In genomic region chr15:74826372-74826819, GRCh38 we compare ENCODE assay signal across 9 cellular contexts. TPM values are rescaled to one million over a fixed set of nuclear protein-coding genes. Genes with fewer than 3 reads are reported as not detected.
A peak's percentile ranks its signal among the peaks of the same experiment; 100 is the strongest.
DNase-seq lines count a peak whose midpoint lies in the region; ATAC-seq and TF ChIP-seq lines count a peak whose summit lies in the region.
"Had no signal": no experiment of that assay in that cellular context is flagged by ENCODE, and none has a peak within 500 bp of the region (broad histone marks: within the 10 kb centered on the region; RNA-seq: fewer than 3 reads in every experiment).

Gene CPLX3, plus strand, starts transcription at chr15:74826627. Its CDS starts 77 bp downstream, at chr15:74826704.

- no peak within 1 kb of the TSS for H3K4me2 ChIP-seq in Karpas-422 (ENCODE audit: low read depth, low read length, poor library complexity, severe bottlenecking)

- H3K27me3 ChIP-seq in Karpas-422 (ENCODE audit: low read length), result no peaks in the 10 kb centered on the region
- peaks cover 0 to 35% (median 28%) of the 10 kb centered on the region in 7 donors for H3K27me3 ChIP-seq in heart right ventricle
- H3K27me3 ChIP-seq in tibial nerve, result peaks cover 0 to 48% of the 10 kb centered on the region in 2 donors

- TF ChIP-seq CTCF in heart right ventricle (IDR thresholded peaks at IDR 0.05) (no peak), tibial nerve (IDR thresholded peaks at IDR 0.05) (no peak)

- ATAC-seq in heart right ventricle, result peak; percentile 14 to 53 (median 42)
- no peak for ATAC-seq in GM21367 (IDR thresholded peaks at IDR 0.05; ENCODE audit: unreplicated experiment)
- no peak for ATAC-seq in HG02970 (IDR thresholded peaks at IDR 0.05; ENCODE audit: low FRiP score, unreplicated experiment)

- peak; percentile 61 for DNase-seq in Karpas-422
- peak; percentile 71 for DNase-seq in activated CD8-positive, alpha-beta memory T cell treated with anti-CD3 and anti-CD28 coated beads, Interleukin-2, amount 50 U/mL, for 48 hours
- DNase-seq in heart right ventricle, result peak in 1 of 2 donors; percentile 38
- peak; percentile 64 for DNase-seq in stimulated activated CD8-positive, alpha-beta memory T cell treated with anti-CD3 and anti-CD28 coated beads, Interleukin-4, amount 100 ng/mL, for 48 hours
- no peak for DNase-seq in tibial nerve (ENCODE audit: low spot score in 2 of 2)
- DNase-seq in NCI-H1694 (lab: John Stamatoyannopoulos, UW), result no peak

- H3K36me3 ChIP-seq in Karpas-422 (ENCODE audit: insufficient read depth, low read length) (no peaks in the 10 kb centered on the region), heart right ventricle (no peaks in the 10 kb centered on the region), tibial nerve (no peaks in the 10 kb centered on the region)

- H3K27ac ChIP-seq in Karpas-422 (ENCODE audit: low read length) (peak within 1 kb of the TSS; percentile 99; the same call in 1 of the 2 replicates), heart right ventricle (no peak within 1 kb of the TSS), tibial nerve (no peak within 1 kb of the TSS)

- H3K9ac ChIP-seq in Karpas-422 (ENCODE audit: low read length), result no peak within 1 kb of the TSS

- TF ChIP-seq EP300 in tibial nerve (IDR thresholded peaks at IDR 0.05), result no peak

- H3K4me1 ChIP-seq in Karpas-422 (ENCODE audit: low read length) (peaks cover 77% of the 10 kb centered on the region), heart right ventricle (peaks cover 0 to 13% (median 4%) of the 10 kb centered on the region in 9 donors), tibial nerve (peaks cover 0 to 10% (median 0%) of the 10 kb centered on the region in 4 donors)

- H3K79me2 ChIP-seq in Karpas-422 (ENCODE audit: low read length), result no peaks in the 10 kb centered on the region

- H3K4me3 ChIP-seq in Karpas-422 (ENCODE audit: low read length) (no peak within 1 kb of the TSS), heart right ventricle (no peak within 1 kb of the TSS), tibial nerve (no peak within 1 kb of the TSS)

- intact Hi-C loops in heart right ventricle (cut with DNase I), result no loop called here

- no peaks in the 10 kb centered on the region for H3K9me2 ChIP-seq in Karpas-422 (replicated peaks; ENCODE audit: insufficient read depth, low read length)

- no peak for TF ChIP-seq POLR2A in tibial nerve (IDR thresholded peaks at IDR 0.05)

- H3K9me3 ChIP-seq in Karpas-422 (ENCODE audit: low read length) (no peaks in the 10 kb centered on the region), heart right ventricle (no peaks in the 10 kb centered on the region), tibial nerve (no peaks in the 10 kb centered on the region)

- H4K20me1 ChIP-seq in Karpas-422 (ENCODE audit: insufficient read depth, low read depth, low read length), result no peaks in the 10 kb centered on the region

- 4% methylated on average over 43 to 44 of the region's 44 CpGs for WGBS in heart right ventricle, 2 donors
- WGBS in tibial nerve, 2 donors, result 1 to 8% methylated on average over 11 to 27 of the region's 44 CpGs

- no peak within 1 kb of the TSS for H2AFZ ChIP-seq in Karpas-422 (ENCODE audit: low read length)

RNA-seq across cellular contexts. Expression of gene CPLX3, which starts in this region (rescaled TPM):
- 5.2 and 7.3 TPM in 2 replicates for total RNA-seq in Karpas-422 (2014; rRNA removed; shearing (Covaris generic); ENCODE audit: low replicate concordance)
- total RNA-seq in heart right ventricle (1 to 10 TPM in 7 of 10 donors, under 1 TPM in 2, not detected in 1; 0.64 to 6.1 (median 1.3) TPM), tibial nerve (not detected)
- 10 to 100 TPM in 1 of 2 donors, under 1 TPM in 1; 0.04 to 14.6 TPM for polyA plus RNA-seq in heart right ventricle
- total RNA-seq: kidney epithelial cell had no signal

Comparison
In these comparisons a context has a peak if more than half of its experiments do, and no peak if none do; other contexts are left out.
1. DNase-seq: peak in Karpas-422 (single experiment), activated CD8-positive, alpha-beta memory T cell treated with anti-CD3 and anti-CD28 coated beads, Interleukin-2, amount 50 U/mL, for 48 hours (single experiment) and stimulated activated CD8-positive, alpha-beta memory T cell treated with anti-CD3 and anti-CD28 coated beads, Interleukin-4, amount 100 ng/mL, for 48 hours (single experiment); none in tibial nerve (0 of 2) and NCI-H1694 (single experiment).
2. ATAC-seq: peak in heart right ventricle (8 of 8); none in GM21367 (single experiment) and HG02970 (single experiment).